11 cellular contexts compared by ENCODE assay signal in the genomic region with DNA sequence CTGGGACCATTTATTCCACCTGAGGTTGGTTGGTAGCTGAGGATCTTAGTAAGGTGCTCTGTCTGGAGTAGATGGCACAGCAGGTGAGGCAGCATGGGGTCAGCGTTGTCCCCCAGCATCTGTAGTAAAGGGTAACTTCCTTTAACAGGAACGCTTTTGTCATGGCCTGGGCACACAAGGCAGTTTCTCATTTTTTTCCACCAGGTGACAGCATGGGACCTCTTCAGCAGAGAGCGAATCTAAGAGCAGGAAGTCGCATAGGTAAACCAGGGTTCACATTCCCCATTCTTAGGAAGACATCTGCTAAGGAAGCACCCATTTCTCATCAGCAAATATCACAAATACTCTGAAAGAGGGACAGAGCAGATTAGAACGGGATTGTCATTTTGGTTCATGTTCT. TPM values are rescaled to one million over a fixed set of nuclear protein-coding genes. Genes with fewer than 3 reads are reported as not detected.
DNase-seq lines count a peak whose midpoint lies in the region; TF ChIP-seq lines count a peak whose summit lies in the region.
"Had no signal": no experiment of that assay in that cellular context is flagged by ENCODE, and none has a peak within 500 bp of the region (broad histone marks: within the 10 kb centered on the region; RNA-seq: fewer than 3 reads in every experiment).

No MANE protein-coding gene starts in this region.

- no peaks in the 10 kb centered on the region for H3K9me3 Mint-ChIP-seq in neural progenitor cell
- H3K9me3 Mint-ChIP-seq: memory B cell had no signal

- TF ChIP-seq CTCF in brain microvascular endothelial cell (IDR thresholded peaks at IDR 0.05; ENCODE audit: low read depth, low read length, missing control alignments) (peak; percentile 31), neural progenitor cell (IDR thresholded peaks at IDR 0.05) (peak; percentile 42)

- peak; percentile 65 for TF ChIP-seq RAD21 in Ishikawa (IDR thresholded peaks at IDR 0.05; ENCODE audit: low read depth)

- in situ Hi-C loops in brain microvascular endothelial cell (cut with HindIII; ENCODE audit: low pct_ligation_motif_present, low sequenced_read_pairs): no loop called here

- H3K36me3 Mint-ChIP-seq in neural progenitor cell: peaks cover 12% of the 10 kb centered on the region

- no peaks in the 10 kb centered on the region for H3K4me1 Mint-ChIP-seq in neural progenitor cell
- H3K4me1 Mint-ChIP-seq: memory B cell had no signal

- no peak overlapping the region for H3K9ac ChIP-seq in neural progenitor cell

- no peaks in the 10 kb centered on the region for H3K27me3 ChIP-seq in brain microvascular endothelial cell (replicated peaks)
- no peaks in the 10 kb centered on the region for H3K27me3 ChIP-seq in neural progenitor cell

- H3K27me3 Mint-ChIP-seq in neural progenitor cell (ENCODE audit: insufficient read depth, low read depth): no peaks in the 10 kb centered on the region
- H3K27me3 Mint-ChIP-seq: memory B cell had no signal

- DNase-seq in NCI-H1436 (lab: John Stamatoyannopoulos, UW) (peak; percentile 3), NCI-H1436 treated with DMSO at 0.1 percent for 48 hours (lab: John Stamatoyannopoulos, UW) (no peak), brain microvascular endothelial cell (no peak), neural progenitor cell (ENCODE audit: low spot score) (no peak), CD1c-positive myeloid dendritic cell (ENCODE audit: extremely low spot score) (no peak), NCI-H748 treated with DMSO at 0.1 percent for 48 hours (lab: John Stamatoyannopoulos, UW) (no peak), mesenteric fat pad (ENCODE audit: low spot score) (no peak)
- DNase-seq: NCI-H226 had no signal

- no peaks in the 10 kb centered on the region for H3K4me1 ChIP-seq in neural progenitor cell

- no peaks in the 10 kb centered on the region for H3K79me2 ChIP-seq in neural progenitor cell (ENCODE audit: low read depth)

- H3K36me3 ChIP-seq in brain microvascular endothelial cell (replicated peaks): peaks cover 15% of the 10 kb centered on the region
- no peaks in the 10 kb centered on the region for H3K36me3 ChIP-seq in neural progenitor cell

- no peaks in the 10 kb centered on the region for H4K20me1 ChIP-seq in neural progenitor cell (ENCODE audit: low read depth)

- H3K9me3 ChIP-seq in neural progenitor cell (ENCODE audit: low read depth): no peaks in the 10 kb centered on the region

- H2AFZ ChIP-seq in neural progenitor cell (replicated peaks): no peak overlapping the region

- H3F3A ChIP-seq in neural progenitor cell (ENCODE audit: low read depth): peaks cover 5% of the 10 kb centered on the region

- H3K4me3 ChIP-seq in brain microvascular endothelial cell (ENCODE audit: low read depth, low read length): no peak overlapping the region
- no peak overlapping the region for H3K4me3 ChIP-seq in neural progenitor cell
- H3K4me3 ChIP-seq: skin epidermis had no signal

- H3K27ac Mint-ChIP-seq in neural progenitor cell: peak overlapping the region; percentile 10
- H3K27ac Mint-ChIP-seq: memory B cell had no signal

- no peak overlapping the region for H3K4me2 ChIP-seq in neural progenitor cell

- H3K4me3 Mint-ChIP-seq in neural progenitor cell: no peak overlapping the region
- H3K4me3 Mint-ChIP-seq: memory B cell had no signal

- TF ChIP-seq EP300 in Ishikawa (IDR thresholded peaks at IDR 0.05; ENCODE audit: borderline replicate concordance): no peak

- H3K27ac ChIP-seq in brain microvascular endothelial cell: peak overlapping the region; percentile 27
- no peak overlapping the region for H3K27ac ChIP-seq in neural progenitor cell

TF ChIP-seq in Ishikawa, 13 proteins besides CTCF, POLR2A, EP300 and RAD21:
- no peak for TF ChIP-seq TAF1 (IDR thresholded peaks at IDR 0.05; ENCODE audit: low read depth)
- no peak for TF ChIP-seq CEBPB (IDR thresholded peaks at IDR 0.05)
- TF ChIP-seq CREB1 (IDR thresholded peaks at IDR 0.05; ENCODE audit: low read depth): no peak
- TF ChIP-seq FOXM1 (IDR thresholded peaks at IDR 0.05; ENCODE audit: borderline replicate concordance, low read depth): no peak
- TF ChIP-seq NFIC (IDR thresholded peaks at IDR 0.05): no peak
- TF ChIP-seq MAX (IDR thresholded peaks at IDR 0.05): no peak
- TF ChIP-seq TCF12 (IDR thresholded peaks at IDR 0.05; ENCODE audit: low read depth): no peak

RNA-seq across cellular contexts. Expression of gene GPR107, which starts 56.5 kb away (rescaled TPM):
- total RNA-seq in neural progenitor cell (ENCODE audit: low replicate concordance) (33.2 and 33.8 TPM in 2 replicates), mesenteric fat pad (33.4 TPM)
